2 cellular contexts compared by ENCODE assay signal in the genomic region with DNA sequence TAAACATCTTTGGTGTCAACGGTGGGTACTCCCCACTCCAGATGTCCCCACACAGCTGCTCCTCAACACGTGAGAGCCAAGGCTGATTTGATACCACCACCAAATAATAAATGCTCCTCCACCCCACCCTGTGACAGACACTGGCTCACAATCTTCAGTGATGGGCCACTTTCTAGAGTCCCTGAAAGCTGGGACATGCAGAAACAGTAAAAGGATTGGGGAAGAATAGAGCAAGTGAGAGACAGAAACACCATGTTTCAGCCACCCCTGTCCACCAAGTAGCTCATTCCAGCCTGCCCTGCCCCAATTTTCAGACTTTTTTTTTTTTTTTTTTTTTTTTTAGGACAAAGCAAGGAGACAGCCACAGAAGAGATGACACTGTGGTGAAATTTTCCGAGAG.
TF ChIP-seq lines count a peak whose summit lies in the region.

No MANE protein-coding gene starts in this region.

TF ChIP-seq in HCT116, 20 proteins besides CTCF, POLR2A, EP300 and RAD21 (continued from another document):
- TF ChIP-seq FOSL1 (IDR thresholded peaks at IDR 0.05; ENCODE audit: low read depth) (no peak), TCF7L2 (IDR thresholded peaks at IDR 0.05; ENCODE audit: borderline replicate concordance, extremely low read depth, insufficient read depth, insufficient read length) (no peak), CEBPB (IDR thresholded peaks at IDR 0.05; ENCODE audit: low read depth) (no peak), EZH2 (IDR thresholded peaks at IDR 0.05) (no peak), CBX3 (IDR thresholded peaks at IDR 0.05; ENCODE audit: low read depth) (no peak), EZH2phosphoT487 (IDR thresholded peaks at IDR 0.05; ENCODE audit: borderline replicate concordance) (no peak)
- TF ChIP-seq, protein P1, sequence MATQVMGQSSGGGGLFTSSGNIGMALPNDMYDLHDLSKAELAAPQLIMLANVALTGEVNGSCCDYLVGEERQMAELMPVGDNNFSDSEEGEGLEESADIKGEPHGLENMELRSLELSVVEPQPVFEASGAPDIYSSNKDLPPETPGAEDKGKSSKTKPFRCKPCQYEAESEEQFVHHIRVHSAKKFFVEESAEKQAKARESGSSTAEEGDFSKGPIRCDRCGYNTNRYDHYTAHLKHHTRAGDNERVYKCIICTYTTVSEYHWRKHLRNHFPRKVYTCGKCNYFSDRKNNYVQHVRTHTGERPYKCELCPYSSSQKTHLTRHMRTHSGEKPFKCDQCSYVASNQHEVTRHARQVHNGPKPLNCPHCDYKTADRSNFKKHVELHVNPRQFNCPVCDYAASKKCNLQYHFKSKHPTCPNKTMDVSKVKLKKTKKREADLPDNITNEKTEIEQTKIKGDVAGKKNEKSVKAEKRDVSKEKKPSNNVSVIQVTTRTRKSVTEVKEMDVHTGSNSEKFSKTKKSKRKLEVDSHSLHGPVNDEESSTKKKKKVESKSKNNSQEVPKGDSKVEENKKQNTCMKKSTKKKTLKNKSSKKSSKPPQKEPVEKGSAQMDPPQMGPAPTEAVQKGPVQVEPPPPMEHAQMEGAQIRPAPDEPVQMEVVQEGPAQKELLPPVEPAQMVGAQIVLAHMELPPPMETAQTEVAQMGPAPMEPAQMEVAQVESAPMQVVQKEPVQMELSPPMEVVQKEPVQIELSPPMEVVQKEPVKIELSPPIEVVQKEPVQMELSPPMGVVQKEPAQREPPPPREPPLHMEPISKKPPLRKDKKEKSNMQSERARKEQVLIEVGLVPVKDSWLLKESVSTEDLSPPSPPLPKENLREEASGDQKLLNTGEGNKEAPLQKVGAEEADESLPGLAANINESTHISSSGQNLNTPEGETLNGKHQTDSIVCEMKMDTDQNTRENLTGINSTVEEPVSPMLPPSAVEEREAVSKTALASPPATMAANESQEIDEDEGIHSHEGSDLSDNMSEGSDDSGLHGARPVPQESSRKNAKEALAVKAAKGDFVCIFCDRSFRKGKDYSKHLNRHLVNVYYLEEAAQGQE (IDR thresholded peaks at IDR 0.05; ENCODE audit: low read depth): no peak

TF ChIP-seq in WTC11, 78 proteins besides CTCF, POLR2A, EP300 and RAD21 (continued from another document and continues in another):
- TF ChIP-seq, protein P2, sequence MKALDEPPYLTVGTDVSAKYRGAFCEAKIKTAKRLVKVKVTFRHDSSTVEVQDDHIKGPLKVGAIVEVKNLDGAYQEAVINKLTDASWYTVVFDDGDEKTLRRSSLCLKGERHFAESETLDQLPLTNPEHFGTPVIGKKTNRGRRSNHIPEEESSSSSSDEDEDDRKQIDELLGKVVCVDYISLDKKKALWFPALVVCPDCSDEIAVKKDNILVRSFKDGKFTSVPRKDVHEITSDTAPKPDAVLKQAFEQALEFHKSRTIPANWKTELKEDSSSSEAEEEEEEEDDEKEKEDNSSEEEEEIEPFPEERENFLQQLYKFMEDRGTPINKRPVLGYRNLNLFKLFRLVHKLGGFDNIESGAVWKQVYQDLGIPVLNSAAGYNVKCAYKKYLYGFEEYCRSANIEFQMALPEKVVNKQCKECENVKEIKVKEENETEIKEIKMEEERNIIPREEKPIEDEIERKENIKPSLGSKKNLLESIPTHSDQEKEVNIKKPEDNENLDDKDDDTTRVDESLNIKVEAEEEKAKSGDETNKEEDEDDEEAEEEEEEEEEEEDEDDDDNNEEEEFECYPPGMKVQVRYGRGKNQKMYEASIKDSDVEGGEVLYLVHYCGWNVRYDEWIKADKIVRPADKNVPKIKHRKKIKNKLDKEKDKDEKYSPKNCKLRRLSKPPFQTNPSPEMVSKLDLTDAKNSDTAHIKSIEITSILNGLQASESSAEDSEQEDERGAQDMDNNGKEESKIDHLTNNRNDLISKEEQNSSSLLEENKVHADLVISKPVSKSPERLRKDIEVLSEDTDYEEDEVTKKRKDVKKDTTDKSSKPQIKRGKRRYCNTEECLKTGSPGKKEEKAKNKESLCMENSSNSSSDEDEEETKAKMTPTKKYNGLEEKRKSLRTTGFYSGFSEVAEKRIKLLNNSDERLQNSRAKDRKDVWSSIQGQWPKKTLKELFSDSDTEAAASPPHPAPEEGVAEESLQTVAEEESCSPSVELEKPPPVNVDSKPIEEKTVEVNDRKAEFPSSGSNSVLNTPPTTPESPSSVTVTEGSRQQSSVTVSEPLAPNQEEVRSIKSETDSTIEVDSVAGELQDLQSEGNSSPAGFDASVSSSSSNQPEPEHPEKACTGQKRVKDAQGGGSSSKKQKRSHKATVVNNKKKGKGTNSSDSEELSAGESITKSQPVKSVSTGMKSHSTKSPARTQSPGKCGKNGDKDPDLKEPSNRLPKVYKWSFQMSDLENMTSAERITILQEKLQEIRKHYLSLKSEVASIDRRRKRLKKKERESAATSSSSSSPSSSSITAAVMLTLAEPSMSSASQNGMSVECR (CRISPR knock-in tag; IDR thresholded peaks at IDR 0.05; ENCODE audit: borderline replicate concordance): no peak
- TF ChIP-seq, protein P3, sequence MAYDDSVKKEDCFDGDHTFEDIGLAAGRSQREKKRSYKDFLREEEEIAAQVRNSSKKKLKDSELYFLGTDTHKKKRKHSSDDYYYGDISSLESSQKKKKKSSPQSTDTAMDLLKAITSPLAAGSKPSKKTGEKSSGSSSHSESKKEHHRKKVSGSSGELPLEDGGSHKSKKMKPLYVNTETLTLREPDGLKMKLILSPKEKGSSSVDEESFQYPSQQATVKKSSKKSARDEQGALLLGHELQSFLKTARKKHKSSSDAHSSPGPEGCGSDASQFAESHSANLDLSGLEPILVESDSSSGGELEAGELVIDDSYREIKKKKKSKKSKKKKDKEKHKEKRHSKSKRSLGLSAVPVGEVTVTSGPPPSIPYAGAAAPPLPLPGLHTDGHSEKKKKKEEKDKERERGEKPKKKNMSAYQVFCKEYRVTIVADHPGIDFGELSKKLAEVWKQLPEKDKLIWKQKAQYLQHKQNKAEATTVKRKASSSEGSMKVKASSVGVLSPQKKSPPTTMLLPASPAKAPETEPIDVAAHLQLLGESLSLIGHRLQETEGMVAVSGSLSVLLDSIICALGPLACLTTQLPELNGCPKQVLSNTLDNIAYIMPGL (CRISPR knock-in tag; IDR thresholded peaks at IDR 0.05): no peak
- TF ChIP-seq, protein P4, sequence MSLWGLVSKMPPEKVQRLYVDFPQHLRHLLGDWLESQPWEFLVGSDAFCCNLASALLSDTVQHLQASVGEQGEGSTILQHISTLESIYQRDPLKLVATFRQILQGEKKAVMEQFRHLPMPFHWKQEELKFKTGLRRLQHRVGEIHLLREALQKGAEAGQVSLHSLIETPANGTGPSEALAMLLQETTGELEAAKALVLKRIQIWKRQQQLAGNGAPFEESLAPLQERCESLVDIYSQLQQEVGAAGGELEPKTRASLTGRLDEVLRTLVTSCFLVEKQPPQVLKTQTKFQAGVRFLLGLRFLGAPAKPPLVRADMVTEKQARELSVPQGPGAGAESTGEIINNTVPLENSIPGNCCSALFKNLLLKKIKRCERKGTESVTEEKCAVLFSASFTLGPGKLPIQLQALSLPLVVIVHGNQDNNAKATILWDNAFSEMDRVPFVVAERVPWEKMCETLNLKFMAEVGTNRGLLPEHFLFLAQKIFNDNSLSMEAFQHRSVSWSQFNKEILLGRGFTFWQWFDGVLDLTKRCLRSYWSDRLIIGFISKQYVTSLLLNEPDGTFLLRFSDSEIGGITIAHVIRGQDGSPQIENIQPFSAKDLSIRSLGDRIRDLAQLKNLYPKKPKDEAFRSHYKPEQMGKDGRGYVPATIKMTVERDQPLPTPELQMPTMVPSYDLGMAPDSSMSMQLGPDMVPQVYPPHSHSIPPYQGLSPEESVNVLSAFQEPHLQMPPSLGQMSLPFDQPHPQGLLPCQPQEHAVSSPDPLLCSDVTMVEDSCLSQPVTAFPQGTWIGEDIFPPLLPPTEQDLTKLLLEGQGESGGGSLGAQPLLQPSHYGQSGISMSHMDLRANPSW (CRISPR knock-in tag; conservative IDR thresholded peaks at IDR 0.05; ENCODE audit: low read depth): no peak
- TF ChIP-seq CREM (CRISPR knock-in tag; IDR thresholded peaks at IDR 0.05) (no peak), NFATC4 (CRISPR knock-in tag; IDR thresholded peaks at IDR 0.05) (no peak), ZNF317 (CRISPR knock-in tag; IDR thresholded peaks at IDR 0.05; ENCODE audit: borderline replicate concordance, low read depth) (no peak), ZNF219 (CRISPR knock-in tag; IDR thresholded peaks at IDR 0.05; ENCODE audit: borderline replicate concordance) (no peak), FOXP1 (CRISPR knock-in tag; IDR thresholded peaks at IDR 0.05; ENCODE audit: borderline replicate concordance) (no peak), SMAD3 (CRISPR knock-in tag; IDR thresholded peaks at IDR 0.05; ENCODE audit: borderline replicate concordance) (no peak)
- TF ChIP-seq, protein P5, sequence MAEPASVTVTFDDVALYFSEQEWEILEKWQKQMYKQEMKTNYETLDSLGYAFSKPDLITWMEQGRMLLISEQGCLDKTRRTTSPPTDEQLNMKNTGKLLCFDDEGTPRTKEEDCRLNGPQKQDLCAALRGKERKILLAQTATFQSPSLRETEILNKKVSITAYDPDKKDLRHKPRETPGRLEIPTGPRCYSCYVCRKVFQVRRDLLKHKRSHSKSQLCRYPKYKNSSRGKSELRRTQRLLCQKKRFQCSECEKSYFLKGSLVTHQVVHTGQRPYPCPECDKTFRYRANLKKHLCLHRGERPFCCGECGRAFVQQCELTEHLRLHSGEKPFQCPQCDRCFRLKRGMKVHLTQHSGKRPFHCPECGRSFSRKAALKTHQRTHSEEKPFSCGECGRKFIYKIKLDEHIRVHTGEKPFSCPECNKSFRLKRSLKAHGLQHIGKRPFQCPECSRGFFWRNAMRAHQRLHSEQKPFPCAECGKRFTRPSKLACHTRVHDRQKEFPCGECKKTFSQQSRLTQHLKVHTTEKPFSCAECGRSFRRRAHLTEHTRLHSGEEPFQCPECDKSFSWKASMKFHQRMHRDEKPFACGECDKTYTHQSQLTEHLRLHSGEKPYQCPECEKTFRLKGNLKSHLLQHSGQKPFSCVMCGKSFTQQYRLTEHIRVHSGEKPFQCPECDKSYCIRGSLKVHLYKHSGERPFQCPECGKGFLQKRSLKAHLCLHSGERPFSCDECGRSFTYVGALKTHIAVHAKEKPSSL (CRISPR knock-in tag; conservative IDR thresholded peaks at IDR 0.05): no peak
- TF ChIP-seq, protein P6, sequence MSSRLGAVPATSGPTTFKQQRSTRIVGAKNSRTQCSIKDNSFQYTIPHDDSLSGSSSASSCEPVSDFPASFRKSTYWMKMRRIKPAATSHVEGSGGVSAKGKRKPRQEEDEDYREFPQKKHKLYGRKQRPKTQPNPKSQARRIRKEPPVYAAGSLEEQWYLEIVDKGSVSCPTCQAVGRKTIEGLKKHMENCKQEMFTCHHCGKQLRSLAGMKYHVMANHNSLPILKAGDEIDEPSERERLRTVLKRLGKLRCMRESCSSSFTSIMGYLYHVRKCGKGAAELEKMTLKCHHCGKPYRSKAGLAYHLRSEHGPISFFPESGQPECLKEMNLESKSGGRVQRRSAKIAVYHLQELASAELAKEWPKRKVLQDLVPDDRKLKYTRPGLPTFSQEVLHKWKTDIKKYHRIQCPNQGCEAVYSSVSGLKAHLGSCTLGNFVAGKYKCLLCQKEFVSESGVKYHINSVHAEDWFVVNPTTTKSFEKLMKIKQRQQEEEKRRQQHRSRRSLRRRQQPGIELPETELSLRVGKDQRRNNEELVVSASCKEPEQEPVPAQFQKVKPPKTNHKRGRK (CRISPR knock-in tag; IDR thresholded peaks at IDR 0.05; ENCODE audit: borderline replicate concordance): no peak
- TF ChIP-seq, protein P7, sequence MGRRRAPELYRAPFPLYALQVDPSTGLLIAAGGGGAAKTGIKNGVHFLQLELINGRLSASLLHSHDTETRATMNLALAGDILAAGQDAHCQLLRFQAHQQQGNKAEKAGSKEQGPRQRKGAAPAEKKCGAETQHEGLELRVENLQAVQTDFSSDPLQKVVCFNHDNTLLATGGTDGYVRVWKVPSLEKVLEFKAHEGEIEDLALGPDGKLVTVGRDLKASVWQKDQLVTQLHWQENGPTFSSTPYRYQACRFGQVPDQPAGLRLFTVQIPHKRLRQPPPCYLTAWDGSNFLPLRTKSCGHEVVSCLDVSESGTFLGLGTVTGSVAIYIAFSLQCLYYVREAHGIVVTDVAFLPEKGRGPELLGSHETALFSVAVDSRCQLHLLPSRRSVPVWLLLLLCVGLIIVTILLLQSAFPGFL (CRISPR knock-in tag; IDR thresholded peaks at IDR 0.05; ENCODE audit: borderline replicate concordance): no peak
- TF ChIP-seq, protein P8, sequence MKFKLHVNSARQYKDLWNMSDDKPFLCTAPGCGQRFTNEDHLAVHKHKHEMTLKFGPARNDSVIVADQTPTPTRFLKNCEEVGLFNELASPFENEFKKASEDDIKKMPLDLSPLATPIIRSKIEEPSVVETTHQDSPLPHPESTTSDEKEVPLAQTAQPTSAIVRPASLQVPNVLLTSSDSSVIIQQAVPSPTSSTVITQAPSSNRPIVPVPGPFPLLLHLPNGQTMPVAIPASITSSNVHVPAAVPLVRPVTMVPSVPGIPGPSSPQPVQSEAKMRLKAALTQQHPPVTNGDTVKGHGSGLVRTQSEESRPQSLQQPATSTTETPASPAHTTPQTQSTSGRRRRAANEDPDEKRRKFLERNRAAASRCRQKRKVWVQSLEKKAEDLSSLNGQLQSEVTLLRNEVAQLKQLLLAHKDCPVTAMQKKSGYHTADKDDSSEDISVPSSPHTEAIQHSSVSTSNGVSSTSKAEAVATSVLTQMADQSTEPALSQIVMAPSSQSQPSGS (CRISPR knock-in tag; IDR thresholded peaks at IDR 0.05; ENCODE audit: borderline replicate concordance, low read depth): no peak
- TF ChIP-seq, protein P9, sequence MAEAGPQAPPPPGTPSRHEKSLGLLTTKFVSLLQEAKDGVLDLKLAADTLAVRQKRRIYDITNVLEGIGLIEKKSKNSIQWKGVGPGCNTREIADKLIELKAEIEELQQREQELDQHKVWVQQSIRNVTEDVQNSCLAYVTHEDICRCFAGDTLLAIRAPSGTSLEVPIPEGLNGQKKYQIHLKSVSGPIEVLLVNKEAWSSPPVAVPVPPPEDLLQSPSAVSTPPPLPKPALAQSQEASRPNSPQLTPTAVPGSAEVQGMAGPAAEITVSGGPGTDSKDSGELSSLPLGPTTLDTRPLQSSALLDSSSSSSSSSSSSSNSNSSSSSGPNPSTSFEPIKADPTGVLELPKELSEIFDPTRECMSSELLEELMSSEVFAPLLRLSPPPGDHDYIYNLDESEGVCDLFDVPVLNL (CRISPR knock-in tag; IDR thresholded peaks at IDR 0.05; ENCODE audit: borderline replicate concordance, low read depth): no peak
- TF ChIP-seq, protein P10, sequence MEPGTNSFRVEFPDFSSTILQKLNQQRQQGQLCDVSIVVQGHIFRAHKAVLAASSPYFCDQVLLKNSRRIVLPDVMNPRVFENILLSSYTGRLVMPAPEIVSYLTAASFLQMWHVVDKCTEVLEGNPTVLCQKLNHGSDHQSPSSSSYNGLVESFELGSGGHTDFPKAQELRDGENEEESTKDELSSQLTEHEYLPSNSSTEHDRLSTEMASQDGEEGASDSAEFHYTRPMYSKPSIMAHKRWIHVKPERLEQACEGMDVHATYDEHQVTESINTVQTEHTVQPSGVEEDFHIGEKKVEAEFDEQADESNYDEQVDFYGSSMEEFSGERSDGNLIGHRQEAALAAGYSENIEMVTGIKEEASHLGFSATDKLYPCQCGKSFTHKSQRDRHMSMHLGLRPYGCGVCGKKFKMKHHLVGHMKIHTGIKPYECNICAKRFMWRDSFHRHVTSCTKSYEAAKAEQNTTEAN (CRISPR knock-in tag; IDR thresholded peaks at IDR 0.05): no peak
